Comparison of ENCODE assay signal across 8 cellular contexts in the genomic region with DNA sequence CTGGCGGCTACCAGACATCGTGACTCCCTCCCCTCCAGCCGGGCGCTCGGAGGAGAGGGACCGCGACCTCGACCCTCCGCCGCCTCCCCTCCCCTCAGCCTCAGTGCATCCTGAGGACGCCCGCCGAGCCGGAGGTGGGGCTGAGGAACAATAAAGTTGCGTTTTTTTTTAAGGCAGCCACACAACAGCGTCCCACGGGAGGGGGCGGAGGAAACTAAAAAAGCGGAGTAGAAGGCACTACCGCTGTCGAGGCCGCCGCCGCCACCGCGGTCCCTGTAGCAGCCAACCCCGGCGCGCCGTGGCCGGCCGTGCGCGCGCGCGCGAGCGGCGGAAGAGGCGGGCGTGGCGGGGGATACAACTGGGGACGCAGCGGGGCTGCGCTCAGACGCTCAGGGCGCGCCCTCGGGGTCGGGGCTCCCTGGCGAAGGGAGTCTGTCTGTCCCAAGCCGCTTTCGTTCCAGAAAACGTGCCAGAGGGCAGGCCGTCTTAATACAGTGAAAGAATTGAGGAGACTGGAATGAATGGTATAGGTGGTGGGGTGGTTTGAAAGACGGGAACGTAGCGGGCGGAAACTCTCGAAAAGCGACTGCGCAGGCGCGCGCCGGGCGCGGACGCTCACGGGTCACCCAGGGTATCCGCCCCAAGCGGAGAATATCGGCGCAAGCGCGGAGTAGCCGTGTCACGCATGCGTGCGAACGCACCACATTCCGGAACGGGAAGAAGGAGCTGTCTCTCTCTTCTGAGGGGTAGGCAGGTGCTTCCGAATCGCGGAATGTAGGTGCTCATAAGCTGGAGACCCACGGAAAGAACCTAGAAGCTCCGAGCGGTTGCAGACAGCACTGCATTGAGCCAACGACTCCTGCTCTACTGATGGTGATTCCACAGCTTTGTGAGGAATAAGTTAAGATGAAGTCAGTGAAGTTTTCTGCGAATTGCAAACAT. TPM values are rescaled to one million over a fixed set of nuclear protein-coding genes. Genes with fewer than 3 reads are reported as not detected.
DNase-seq lines count a peak whose midpoint lies in the region; ATAC-seq, FAIRE-seq and TF ChIP-seq lines count a peak whose summit lies in the region.

A gene (minus strand): TSS at position 326 of the 942 bp plus-strand sequence. CDS start 308 bp downstream, at position 18.

- H3K4me3 ChIP-seq in keratinocyte (ENCODE audit: control insufficient read depth in 2 of 3, extremely low read depth in 1 of 3, insufficient read depth in 2 of 3, low read depth in 1 of 3, low read length in 3 of 3): peak within 1 kb of the TSS; percentile 73 to 92 (median 81)

- no peak for TF ChIP-seq CTCF in keratinocyte (optimal IDR thresholded peaks at IDR 0.05 in 1 of 3, IDR thresholded peaks at IDR 0.05 in 1 of 3, conservative IDR thresholded peaks at IDR 0.05 in 1 of 3; ENCODE audit: extremely low read depth in 1 of 3, insufficient read depth in 2 of 3, low read length in 3 of 3)

- H4K20me1 ChIP-seq in keratinocyte (ENCODE audit: control insufficient read depth, extremely low read depth, insufficient read depth, low read length): peaks cover 4% of the 10 kb centered on the region

- H3K36me3 ChIP-seq in keratinocyte (ENCODE audit: control insufficient read depth in 2 of 2, extremely low read depth in 1 of 2, insufficient read depth in 2 of 2, low read length in 2 of 2): no peaks in the 10 kb centered on the region

- peak within 1 kb of the TSS; percentile 93 for H3K4me2 ChIP-seq in keratinocyte (ENCODE audit: control insufficient read depth, extremely low read depth, insufficient read depth, low read depth, low read length)

- DNase-seq in AG20443 (ENCODE audit: low spot score) (peak; percentile 99), NCI-H446 treated with DMSO at 0.1 percent for 48 hours (lab: John Stamatoyannopoulos, UW) (peak; percentile 86), cerebellar cortex (ENCODE audit: low spot score) (peak; percentile 96), keratinocyte (ENCODE audit: low read depth, low spot score) (peak; percentile 77)
- peak; percentile 92 to 93 for DNase-seq in stimulated activated CD4-positive, alpha-beta T cell treated with anti-CD3 and anti-CD28 coated beads, Interleukin-15, amount 100 ng/mL, for 1 hour (ENCODE audit: low read depth in 1 of 2, low spot score in 1 of 2)

- peaks cover 49% of the 10 kb centered on the region for H3K79me2 ChIP-seq in keratinocyte (ENCODE audit: control insufficient read depth, insufficient read depth, low read length)

- ATAC-seq in GM19035 (IDR thresholded peaks at IDR 0.05; ENCODE audit: unreplicated experiment) (peak; percentile 82), HG03354 (IDR thresholded peaks at IDR 0.05; ENCODE audit: poor library complexity, severe bottlenecking, unreplicated experiment) (peak; percentile 78)
- ATAC-seq in activated CD4-positive, CD25-positive, alpha-beta regulatory T cell treated with anti-CD3 and anti-CD28 coated beads, Interleukin-2, amount 50 U/mL, for 24 hours: peak; percentile 86 to 90

- peak within 1 kb of the TSS; percentile 87 for H3K9ac ChIP-seq in keratinocyte (ENCODE audit: control insufficient read depth, extremely low read depth, insufficient read depth, low read length)

- no peaks in the 10 kb centered on the region for H3K27me3 ChIP-seq in keratinocyte (ENCODE audit: control insufficient read depth, extremely low read depth, insufficient read depth, low read length)

- peak within 1 kb of the TSS; percentile 83 for H3K27ac ChIP-seq in keratinocyte (ENCODE audit: control insufficient read depth, insufficient read depth, low read length)

- H2AFZ ChIP-seq in keratinocyte (ENCODE audit: control insufficient read depth, low read length): peak within 1 kb of the TSS; percentile 98

- dilution Hi-C loops in keratinocyte (cut with MboI; ENCODE audit: extremely low pct_ligation_motif_present, low sequenced_read_pairs): no loop called here

- no peaks in the 10 kb centered on the region for H3K9me3 ChIP-seq in keratinocyte (ENCODE audit: control insufficient read depth, low read depth, low read length)

- H3K9me1 ChIP-seq in keratinocyte (ENCODE audit: control insufficient read depth, extremely low read depth, insufficient read depth, low read length): no peaks in the 10 kb centered on the region

- H3K4me1 ChIP-seq in keratinocyte (ENCODE audit: control insufficient read depth, extremely low read depth, insufficient read depth, low read length): peaks cover 17% of the 10 kb centered on the region

- FAIRE-seq in keratinocyte (lab: Jason Lieb, UNC): peak; percentile 73

RNA-seq across cellular contexts. Expression of the gene that starts here (rescaled TPM):
- 26.0 to 38.9 TPM (median 29.9 TPM) in 3 replicates for polyA plus RNA-seq in keratinocyte
- 20.2 TPM for polyA plus RNA-seq in keratinocyte (2011; ENCODE audit: low read depth)
- 22.2 and 42.2 TPM in 2 replicates for polyA plus RNA-seq in keratinocyte (2011; cell fraction: cytosol; rRNA removed)
- 25.4 and 30.3 TPM in 2 replicates for polyA plus RNA-seq in keratinocyte (2011; cell fraction: nucleus; rRNA removed)
- 28.6 and 29.9 TPM in 2 replicates for polyA plus RNA-seq in keratinocyte (2012; ENCODE audit: low replicate concordance)
- polyA minus RNA-seq in keratinocyte: 8.8 to 112 TPM (median 58.2 TPM) in 3 replicates
- 48.3 TPM for polyA minus RNA-seq in keratinocyte (2011; cell fraction: cytosol; rRNA and poly(A)+ RNA removed)
- 43.1 and 93.5 TPM in 2 replicates for polyA minus RNA-seq in keratinocyte (2011; cell fraction: nucleus; rRNA and poly(A)+ RNA removed)

Comparison
In these comparisons a context has a peak if more than half of its experiments do, and no peak if none do; other contexts are left out.
1. Peak in every context shown above with its lines: DNase-seq, ATAC-seq, H3K4me3 ChIP-seq and H3K27ac ChIP-seq.